Comparison of ENCODE assay signal across 8 cellular contexts in the genomic region with DNA sequence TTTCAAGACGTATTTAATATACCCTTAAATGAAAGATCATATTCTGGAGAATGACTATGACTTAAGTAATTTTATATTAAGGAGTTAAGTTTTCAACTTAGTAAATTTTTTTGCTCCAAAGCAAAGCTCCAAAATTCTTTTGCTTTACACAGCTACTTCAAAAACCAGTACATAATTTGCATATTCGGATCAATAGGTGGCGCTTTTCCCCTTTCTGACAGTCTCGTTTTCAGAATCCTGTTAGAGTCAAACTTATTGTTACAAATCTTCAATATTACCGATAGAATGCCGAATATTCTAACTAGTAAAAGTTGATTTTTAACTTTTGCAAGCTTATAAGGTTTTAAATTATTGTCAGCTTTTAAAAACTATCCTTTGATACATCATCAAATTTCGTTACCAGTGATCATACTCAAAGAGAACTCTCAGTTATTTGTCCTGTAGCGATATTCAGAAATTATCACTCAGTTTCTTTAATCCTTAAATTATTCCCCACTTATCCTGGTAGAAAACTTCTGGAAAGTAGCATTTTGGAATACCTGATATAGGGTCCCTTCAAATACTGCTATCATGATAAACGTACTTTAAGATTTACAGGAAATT.
DNase-seq lines count a peak whose midpoint lies in the region; ATAC-seq, FAIRE-seq and TF ChIP-seq lines count a peak whose summit lies in the region.

No MANE protein-coding gene starts in this region.

- H3K27ac ChIP-seq in PC-3 (ENCODE audit: low read length) = no peak overlapping the region
- no peak overlapping the region for H3K27ac ChIP-seq in esophagus squamous epithelium
- no peak overlapping the region for H3K27ac ChIP-seq in small intestine (ENCODE audit: low read depth in 1 of 2, low read length in 1 of 2)

- POLR2A ChIA-PET in PC-3 (lab: Charles Lee; ENCODE audit: unreplicated experiment) = no interaction called here

- no peaks in the 10 kb centered on the region for H3K4me1 ChIP-seq in PC-3 (ENCODE audit: insufficient read depth, low read length)
- no peaks in the 10 kb centered on the region for H3K4me1 ChIP-seq in esophagus squamous epithelium
- H3K4me1 ChIP-seq in small intestine (ENCODE audit: control insufficient read depth in 2 of 2, insufficient read depth in 1 of 2, low read depth in 1 of 2, low read length in 1 of 2) = no peaks in the 10 kb centered on the region

- ATAC-seq in HG02571 (IDR thresholded peaks at IDR 0.05; ENCODE audit: unreplicated experiment) = peak; percentile 61
- ATAC-seq in PC-3 = no peak
- ATAC-seq in HG03135 (IDR thresholded peaks at IDR 0.05; ENCODE audit: unreplicated experiment) = no peak

- H3K9me3 ChIP-seq in PC-3 (ENCODE audit: low read length) (no peaks in the 10 kb centered on the region), esophagus squamous epithelium (no peaks in the 10 kb centered on the region), small intestine (ENCODE audit: control insufficient read depth, low read depth) (no peaks in the 10 kb centered on the region)

- intact Hi-C loops in PC-3 (cut with micrococcal nuclease) = loop anchor here (1.0 to 5.0 kb wide), 3 partner anchors 169 to 340 kb away; no protein-coding TSS in a partner anchor
- intact Hi-C loops in esophagus squamous epithelium (cut with DNase I) = no loop called here

- no peaks in the 10 kb centered on the region for H4K20me1 ChIP-seq in PC-3 (ENCODE audit: low read length)

- no peak for FAIRE-seq in small intestine (lab: Jason Lieb, UNC)

- H3K36me3 ChIP-seq in PC-3 (ENCODE audit: low read depth, low read length) (no peaks in the 10 kb centered on the region), esophagus squamous epithelium (no peaks in the 10 kb centered on the region), small intestine (ENCODE audit: control insufficient read depth in 2 of 2, insufficient read depth in 2 of 2, low read length in 2 of 2) (no peaks in the 10 kb centered on the region)

- no peak for TF ChIP-seq POLR2A in esophagus squamous epithelium (IDR thresholded peaks at IDR 0.05)

- TF ChIP-seq CTCF in PC-3 (conservative IDR thresholded peaks at IDR 0.05; ENCODE audit: low read depth, low read length) (peak; percentile 75), esophagus squamous epithelium (IDR thresholded peaks at IDR 0.05) (peak in 4 of 6 experiments; percentile 20 to 48 (median 32))

- 36 to 37% methylated on average over 9 of the region's 9 CpGs for WGBS in esophagus squamous epithelium, 2 donors
- 28 to 37% (median 36%) methylated on average over 9 of the region's 9 CpGs for WGBS in small intestine, 3 donors

- no TSS peak for BruUV-seq in PC-3 (replicated peaks; lab: Mats Ljungman, UMichigan)

- H2AFZ ChIP-seq in PC-3 (ENCODE audit: low read length) = peak overlapping the region; percentile 50; the same call in 1 of the 2 replicates

- peak overlapping the region; percentile 35; the same call in 1 of the 2 replicates for H3K4me2 ChIP-seq in PC-3 (ENCODE audit: low read length)

- DNase-seq in Caki2 (ENCODE audit: low read depth) (peak; percentile 1), PC-3 (peak; percentile 51), esophagus squamous epithelium (lab: John Stamatoyannopoulos, UW) (no peak), small intestine (peak; percentile 34), KG1 (lab: John Stamatoyannopoulos, UW) (no peak), middle frontal gyrus (ENCODE audit: extremely low spot score, low spot score) (no peak)

- H3K79me2 ChIP-seq in PC-3 (ENCODE audit: low read length) = no peaks in the 10 kb centered on the region

- peak overlapping the region; percentile 22; the same call in 1 of the 2 replicates for H3K9ac ChIP-seq in PC-3 (ENCODE audit: low read length)

- no peaks in the 10 kb centered on the region for H3K9me2 ChIP-seq in PC-3 (replicated peaks; ENCODE audit: low read length)

- no peaks in the 10 kb centered on the region for H3F3A ChIP-seq in PC-3 (ENCODE audit: low read length, unreplicated experiment)

- in situ Hi-C loops in Caki2 (cut with HindIII; ENCODE audit: low pct_unique_long_range_greater_than_20kb, low sequenced_read_pairs) = no loop called here

- H3K27me3 ChIP-seq in PC-3 (ENCODE audit: low read length) (no peaks in the 10 kb centered on the region), esophagus squamous epithelium (no peaks in the 10 kb centered on the region), small intestine (ENCODE audit: control insufficient read depth in 2 of 2, insufficient read depth in 2 of 2, low read length in 2 of 2) (no peaks in the 10 kb centered on the region)

- CTCF ChIA-PET in PC-3 (lab: Charles Lee) = interaction anchor here (0.6 kb wide), 1 partner anchor 154 kb away, joined by 4 read pairs; no protein-coding TSS in a partner anchor

- H3K4me3 ChIP-seq in PC-3 (ENCODE audit: low read length) (peak overlapping the region; percentile 42; the same call in 1 of the 2 replicates), esophagus squamous epithelium (no peak overlapping the region), small intestine (ENCODE audit: low read depth in 1 of 2, low read length in 2 of 2) (no peak overlapping the region)

Comparison
In these comparisons a context has a peak if more than half of its experiments do, and no peak if none do; other contexts are left out.
1. DNase-seq: peak in Caki2 (single experiment), PC-3 (single experiment) and small intestine (single experiment); none in esophagus squamous epithelium (single experiment), KG1 (single experiment) and middle frontal gyrus (single experiment).